8 cellular contexts compared by ENCODE assay signal in the genomic region with DNA sequence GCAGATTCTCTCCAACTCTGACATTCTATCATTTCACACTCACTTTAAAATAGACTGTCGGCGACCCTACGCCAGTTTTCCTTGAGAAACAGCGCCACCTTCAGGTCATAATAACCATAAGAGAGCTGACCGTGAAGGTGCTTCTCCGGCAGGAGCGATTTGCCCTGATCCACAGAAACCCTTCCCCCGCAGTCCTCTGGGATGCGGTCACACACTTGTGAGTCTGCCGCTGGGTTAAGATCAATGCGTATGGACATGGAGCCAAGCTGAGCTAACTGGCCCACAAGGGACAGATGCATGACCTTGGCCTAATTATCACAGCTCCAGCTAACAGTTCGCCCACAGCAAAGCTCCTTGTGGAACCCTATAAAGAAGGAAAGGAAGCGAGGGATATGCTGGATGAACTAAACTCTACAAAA. TPM values are rescaled to one million over a fixed set of nuclear protein-coding genes. Genes with fewer than 3 reads are reported as not detected.
DNase-seq lines count a peak whose midpoint lies in the region; ATAC-seq, FAIRE-seq and TF ChIP-seq lines count a peak whose summit lies in the region.

No MANE protein-coding gene starts in this region.

- no peak for ATAC-seq in GM21360 (IDR thresholded peaks at IDR 0.05; ENCODE audit: unreplicated experiment)
- ATAC-seq in HG03139 (IDR thresholded peaks at IDR 0.05; ENCODE audit: unreplicated experiment), result no peak

- H3K79me2 ChIP-seq in osteoblast (ENCODE audit: insufficient read depth, low read length), result no peaks in the 10 kb centered on the region

- H3K36me3 Mint-ChIP-seq in activated T-helper 2 cell treated with anti-CD3 and anti-CD28 coated beads, Interferon-gamma antibody, Interleukin-2, Interleukin-4, amounts not matched to agents 10 μg/mL and 5 μg/mL and 100 μg/mL, durations not matched to agents 14 hours and 24 hours and 36 hours (ENCODE audit: low read depth), result no peaks in the 10 kb centered on the region

- DNase-seq in DMS114 treated with DMSO at 0.1 percent for 48 hours (lab: John Stamatoyannopoulos, UW; ENCODE audit: unreplicated experiment), result peak; percentile 16
- DNase-seq in KG1 (lab: John Stamatoyannopoulos, UW), result peak; percentile 48
- DNase-seq in RCC 7860 (ENCODE audit: low spot score), result peak; percentile 56
- DNase-seq in activated T-helper 2 cell treated with anti-CD3 and anti-CD28 coated beads, Interferon-gamma antibody, Interleukin-2, Interleukin-4, amounts not matched to agents 10 μg/mL and 5 μg/mL and 100 μg/mL, durations not matched to agents 14 hours and 24 hours and 36 hours (ENCODE audit: low spot score), result peak; percentile 39
- DNase-seq in glomerular visceral epithelial cell (ENCODE audit: extremely low spot score), result peak; percentile 76
- no peak for DNase-seq in osteoblast (ENCODE audit: insufficient read length, low spot score, missing footprints)

- H3K9me3 Mint-ChIP-seq in activated T-helper 2 cell treated with anti-CD3 and anti-CD28 coated beads, Interferon-gamma antibody, Interleukin-2, Interleukin-4, amounts not matched to agents 10 μg/mL and 5 μg/mL and 100 μg/mL, durations not matched to agents 14 hours and 24 hours and 36 hours, result no peaks in the 10 kb centered on the region

- H3K27me3 ChIP-seq in osteoblast (ENCODE audit: insufficient read depth, low read length), result peaks cover 10% of the 10 kb centered on the region

- peaks cover 11% of the 10 kb centered on the region for H3K4me1 ChIP-seq in osteoblast (ENCODE audit: insufficient read depth, low read length)

- peaks cover 6% of the 10 kb centered on the region for H3K27me3 Mint-ChIP-seq in activated T-helper 2 cell treated with anti-CD3 and anti-CD28 coated beads, Interferon-gamma antibody, Interleukin-2, Interleukin-4, amounts not matched to agents 10 μg/mL and 5 μg/mL and 100 μg/mL, durations not matched to agents 14 hours and 24 hours and 36 hours (ENCODE audit: low read depth)

- no peak overlapping the region for H3K4me3 ChIP-seq in osteoblast (ENCODE audit: insufficient read depth, low read length)

- peak overlapping the region; percentile 72 for H2AFZ ChIP-seq in osteoblast (ENCODE audit: low read length)

- TF ChIP-seq CTCF in osteoblast (IDR thresholded peaks at IDR 0.05; ENCODE audit: extremely low read depth, low read depth, low read length), result peak; percentile 80

- H3K4me3 Mint-ChIP-seq in activated T-helper 2 cell treated with anti-CD3 and anti-CD28 coated beads, Interferon-gamma antibody, Interleukin-2, Interleukin-4, amounts not matched to agents 10 μg/mL and 5 μg/mL and 100 μg/mL, durations not matched to agents 14 hours and 24 hours and 36 hours (ENCODE audit: low read depth), result no peak overlapping the region

- peaks cover 17% of the 10 kb centered on the region for H3K4me1 Mint-ChIP-seq in activated T-helper 2 cell treated with anti-CD3 and anti-CD28 coated beads, Interferon-gamma antibody, Interleukin-2, Interleukin-4, amounts not matched to agents 10 μg/mL and 5 μg/mL and 100 μg/mL, durations not matched to agents 14 hours and 24 hours and 36 hours (ENCODE audit: low read depth)

- H4K20me1 ChIP-seq in osteoblast (ENCODE audit: insufficient read depth, low read length), result no peaks in the 10 kb centered on the region

- H3K27ac ChIP-seq in osteoblast (ENCODE audit: low read depth, low read length), result no peak overlapping the region

- intact Hi-C loops in activated T-helper 2 cell treated with anti-CD3 and anti-CD28 coated beads, Interferon-gamma antibody, Interleukin-2, Interleukin-4, amounts not matched to agents 10 μg/mL and 5 μg/mL and 100 μg/mL, durations not matched to agents 14 hours and 24 hours and 36 hours (cut with micrococcal nuclease), result loop anchor here (5.0 kb wide), 1 partner anchor 365 kb away; no protein-coding TSS in a partner anchor

- no peak overlapping the region for H3K27ac Mint-ChIP-seq in activated T-helper 2 cell treated with anti-CD3 and anti-CD28 coated beads, Interferon-gamma antibody, Interleukin-2, Interleukin-4, amounts not matched to agents 10 μg/mL and 5 μg/mL and 100 μg/mL, durations not matched to agents 14 hours and 24 hours and 36 hours

- FAIRE-seq in RCC 7860 (lab: Jason Lieb, UNC), result no peak

- H3K9me3 ChIP-seq in osteoblast (ENCODE audit: low read depth, low read length), result no peaks in the 10 kb centered on the region

- no peaks in the 10 kb centered on the region for H3K36me3 ChIP-seq in osteoblast (ENCODE audit: insufficient read depth, low read length)

- H3K4me2 ChIP-seq in osteoblast (ENCODE audit: insufficient read depth, low read length), result peak overlapping the region; percentile 54

RNA-seq across cellular contexts. Expression of a gene that starts 32.8 kb away (rescaled TPM):
- total RNA-seq in activated T-helper 2 cell treated with anti-CD3 and anti-CD28 coated beads, Interferon-gamma antibody, Interleukin-2, Interleukin-4, amounts not matched to agents 10 μg/mL and 5 μg/mL and 100 μg/mL, durations not matched to agents 14 hours and 24 hours and 36 hours, result 34.8 and 36.8 TPM in 2 replicates
- total RNA-seq in osteoblast, result 4.0 and 5.3 TPM in 2 replicates
